ENCODE assay signal across 9 cellular contexts in the genomic region with DNA sequence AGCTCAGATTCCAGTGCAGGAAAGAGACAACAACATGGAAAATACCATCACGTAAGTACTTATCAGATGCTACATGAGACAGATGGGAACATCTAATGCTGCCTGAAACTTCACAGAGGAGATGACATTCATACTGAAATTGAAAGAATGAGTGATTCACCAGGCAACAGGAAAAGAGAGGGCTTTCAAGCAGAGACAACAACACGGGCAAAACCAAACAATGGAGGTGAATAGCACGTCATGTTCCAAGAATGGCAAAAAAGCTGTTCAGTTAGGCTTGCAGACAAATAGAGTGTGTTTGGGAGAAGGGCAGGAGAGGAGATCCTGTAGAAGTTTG. TPM values are rescaled to one million over a fixed set of nuclear protein-coding genes. Genes with fewer than 3 reads are reported as not detected.
A peak's percentile ranks its signal among the peaks of the same experiment; 100 is the strongest.
DNase-seq lines count a peak whose midpoint lies in the region; ATAC-seq and TF ChIP-seq lines count a peak whose summit lies in the region.
"Had no signal": no experiment of that assay in that cellular context is flagged by ENCODE, and none has a peak within 500 bp of the region (broad histone marks: within the 10 kb centered on the region; RNA-seq: fewer than 3 reads in every experiment).

No MANE protein-coding gene starts in this region.

- no peak overlapping the region for H2BK12ac ChIP-seq in mesenchymal stem cell (ENCODE audit: low read length in 2 of 2)

- H3K9ac ChIP-seq in SK-N-SH (no peak overlapping the region; the same call in 1 of the 2 replicates), mesenchymal stem cell (ENCODE audit: low read length) (no peak overlapping the region)

- peak overlapping the region; percentile 40 for H3K4me2 ChIP-seq in SK-N-SH
- H3K4me2 ChIP-seq in mesenchymal stem cell (ENCODE audit: low read length, poor library complexity, severe bottlenecking): no peak overlapping the region

- H3K14ac ChIP-seq in mesenchymal stem cell (ENCODE audit: low read length in 2 of 2): no peak overlapping the region

- H3K27me3 ChIP-seq in SK-N-SH (ENCODE audit: insufficient read depth): no peaks in the 10 kb centered on the region
- H3K27me3 ChIP-seq in mesenchymal stem cell (ENCODE audit: control insufficient read depth in 1 of 2, insufficient read depth in 1 of 2, low read length in 2 of 2): peaks cover 0 to 4% of the 10 kb centered on the region in 2 experiments
- H3K27me3 ChIP-seq: cardiac muscle cell had no signal

- no peak overlapping the region for H4K91ac ChIP-seq in mesenchymal stem cell (ENCODE audit: low read length)

- peak overlapping the region in 1 of 2 experiments; percentile 71; a peak in 2 of 4 replicates for H3K27ac ChIP-seq in SK-N-SH (ENCODE audit: low read depth in 2 of 2, low read length in 1 of 2)
- peak overlapping the region; percentile 68 for H3K27ac ChIP-seq in mesenchymal stem cell (ENCODE audit: low read length, poor library complexity, severe bottlenecking)
- H3K27ac ChIP-seq: cardiac muscle cell had no signal

- no peak overlapping the region for H2BK120ac ChIP-seq in mesenchymal stem cell (ENCODE audit: low read depth, low read length)

- H2BK5ac ChIP-seq in mesenchymal stem cell (ENCODE audit: low read depth, low read length, poor library complexity, severe bottlenecking): no peak overlapping the region

- no peaks in the 10 kb centered on the region for H3K9me3 ChIP-seq in SK-N-SH
- H3K9me3 ChIP-seq in mesenchymal stem cell (ENCODE audit: control insufficient read depth, low read length): no peaks in the 10 kb centered on the region

- no peak for TF ChIP-seq CTCF in SK-N-SH (IDR thresholded peaks at IDR 0.05)

- TF ChIP-seq RAD21 in SK-N-SH (IDR thresholded peaks at IDR 0.05; ENCODE audit: low read length): no peak

- no peaks in the 10 kb centered on the region for H3K36me3 ChIP-seq in SK-N-SH (replicated peaks in 1 of 2; ENCODE audit: control insufficient read depth in 1 of 2, insufficient read depth in 2 of 2, low read length in 1 of 2)
- no peaks in the 10 kb centered on the region for H3K36me3 ChIP-seq in mesenchymal stem cell (ENCODE audit: control insufficient read depth in 1 of 2, insufficient read depth in 2 of 2, low read depth in 1 of 2, low read length in 2 of 2)
- H3K36me3 ChIP-seq: cardiac muscle cell had no signal

- H3K9me2 ChIP-seq in SK-N-SH: no peaks in the 10 kb centered on the region

- H3K4me1 ChIP-seq in SK-N-SH (ENCODE audit: control insufficient read depth in 1 of 2, insufficient read depth in 2 of 2, low read depth in 1 of 2, low read length in 1 of 2) (peaks cover 0 to 5% of the 10 kb centered on the region in 2 experiments; a peak in 1 of 4 replicates), mesenchymal stem cell (ENCODE audit: control insufficient read depth, insufficient read depth, low read depth, low read length) (peaks cover 5% of the 10 kb centered on the region)

- WGBS in SK-N-SH (ENCODE audit: low lambda C conversion rate): 37% methylated on average over 3 of the region's 3 CpGs
- WGBS in mesenchymal stem cell: 58% methylated on average over 3 of the region's 3 CpGs

- no peak overlapping the region for H3K23ac ChIP-seq in mesenchymal stem cell (ENCODE audit: low read length in 2 of 2)

- H4K8ac ChIP-seq in mesenchymal stem cell (ENCODE audit: low read length): no peak overlapping the region

- CTCF ChIA-PET in SK-N-SH (lab: Yijun Ruan, JAX): no interaction called here

- H3K4ac ChIP-seq in mesenchymal stem cell (ENCODE audit: low read depth in 1 of 2, low read length in 2 of 2): no peak overlapping the region

- H2AK5ac ChIP-seq in mesenchymal stem cell (ENCODE audit: low read length, severe bottlenecking): no peak overlapping the region

- ATAC-seq in GM18907 (IDR thresholded peaks at IDR 0.05; ENCODE audit: unreplicated experiment) (peak; percentile 94), HG02642 (IDR thresholded peaks at IDR 0.05; ENCODE audit: poor library complexity, unreplicated experiment) (peak; percentile 90)

- peak overlapping the region; percentile 61 for H2AFZ ChIP-seq in SK-N-SH (ENCODE audit: low read depth)
- no peak overlapping the region for H2AFZ ChIP-seq in mesenchymal stem cell (ENCODE audit: low read depth, low read length)

- H3K4me3 ChIP-seq in SK-N-SH (ENCODE audit: low read depth in 2 of 2, low read length in 1 of 2) (0 out of 4 replicates have a peak overlapping the region, but pooled peaks of 1 of the 2 experiments have one; percentile 0), mesenchymal stem cell (ENCODE audit: insufficient read depth in 1 of 2, low read depth in 1 of 2, low read length in 2 of 2) (no peak overlapping the region)
- H3K4me3 ChIP-seq: cardiac muscle cell had no signal

- no peak overlapping the region for H2BK15ac ChIP-seq in mesenchymal stem cell (ENCODE audit: low read depth, poor library complexity, severe bottlenecking)

- H4K20me1 ChIP-seq in SK-N-SH (ENCODE audit: insufficient read depth): no peaks in the 10 kb centered on the region

- POLR2A ChIA-PET in SK-N-SH (lab: Yijun Ruan, JAX): no interaction called here

- H3K18ac ChIP-seq in mesenchymal stem cell (ENCODE audit: low read depth in 1 of 2, low read length in 2 of 2): no peak overlapping the region

- DNase-seq in SK-N-SH: no peak
- DNase-seq in mesenchymal stem cell: peak; percentile 37
- DNase-seq in HuH-7.5 (ENCODE audit: low spot score): no peak
- no peak for DNase-seq in NOMO-1 treated with DMSO at 0.1 percent for 48 hours (lab: John Stamatoyannopoulos, UW; ENCODE audit: unreplicated experiment)
- DNase-seq in NCI-H1417 (lab: John Stamatoyannopoulos, UW): no peak
- no peak for DNase-seq in NCI-H2081 treated with DMSO at 0.1 percent for 48 hours (lab: John Stamatoyannopoulos, UW)

- H3F3A ChIP-seq in SK-N-SH (replicated peaks; ENCODE audit: insufficient read depth): peaks cover 33% of the 10 kb centered on the region

- H3K79me2 ChIP-seq in SK-N-SH (ENCODE audit: insufficient read depth): no peaks in the 10 kb centered on the region

- no peak for TF ChIP-seq EP300 in SK-N-SH (IDR thresholded peaks at IDR 0.05; ENCODE audit: borderline replicate concordance in 1 of 2, low read depth in 1 of 2, low read length in 1 of 2)

- H3K79me1 ChIP-seq in mesenchymal stem cell (replicated peaks; ENCODE audit: low read length, poor library complexity, severe bottlenecking): no peaks in the 10 kb centered on the region

TF ChIP-seq in SK-N-SH, 30 proteins besides CTCF, POLR2A, EP300 and RAD21:
- peak; percentile 70 for TF ChIP-seq TCF12 (IDR thresholded peaks at IDR 0.05)
- TF ChIP-seq RFX5 (IDR thresholded peaks at IDR 0.05; ENCODE audit: low read length): no peak
- peak; percentile 58 for TF ChIP-seq FOSL2 (IDR thresholded peaks at IDR 0.05; ENCODE audit: borderline replicate concordance, low read depth)
- 0 out of 2 replicates have a peak, but pooled peaks have one; percentile 46 for TF ChIP-seq YY1 (IDR thresholded peaks at IDR 0.05; ENCODE audit: low read depth)
- no peak for TF ChIP-seq FOXJ3 (CRISPR knock-in tag; IDR thresholded peaks at IDR 0.05)
- TF ChIP-seq, protein P1, sequence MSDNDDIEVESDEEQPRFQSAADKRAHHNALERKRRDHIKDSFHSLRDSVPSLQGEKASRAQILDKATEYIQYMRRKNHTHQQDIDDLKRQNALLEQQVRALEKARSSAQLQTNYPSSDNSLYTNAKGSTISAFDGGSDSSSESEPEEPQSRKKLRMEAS (IDR thresholded peaks at IDR 0.05; ENCODE audit: low read depth): 0 out of 2 replicates have a peak, but pooled peaks have one; percentile 20
- no peak for TF ChIP-seq TEAD4 (IDR thresholded peaks at IDR 0.05; ENCODE audit: borderline replicate concordance, insufficient read depth)
- no peak for TF ChIP-seq CHD2 (IDR thresholded peaks at IDR 0.05; ENCODE audit: low read length, partially characterized antibody)
- TF ChIP-seq, protein P2, sequence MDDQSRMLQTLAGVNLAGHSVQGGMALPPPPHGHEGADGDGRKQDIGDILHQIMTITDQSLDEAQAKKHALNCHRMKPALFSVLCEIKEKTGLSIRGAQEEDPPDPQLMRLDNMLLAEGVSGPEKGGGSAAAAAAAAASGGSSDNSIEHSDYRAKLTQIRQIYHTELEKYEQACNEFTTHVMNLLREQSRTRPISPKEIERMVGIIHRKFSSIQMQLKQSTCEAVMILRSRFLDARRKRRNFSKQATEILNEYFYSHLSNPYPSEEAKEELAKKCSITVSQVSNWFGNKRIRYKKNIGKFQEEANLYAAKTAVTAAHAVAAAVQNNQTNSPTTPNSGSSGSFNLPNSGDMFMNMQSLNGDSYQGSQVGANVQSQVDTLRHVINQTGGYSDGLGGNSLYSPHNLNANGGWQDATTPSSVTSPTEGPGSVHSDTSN (IDR thresholded peaks at IDR 0.05): peak; percentile 74
- TF ChIP-seq POLR2AphosphoS5 (IDR thresholded peaks at IDR 0.05; ENCODE audit: low read depth, low read length): peak; percentile 22; the same call in 1 of the 2 replicates
- peak; percentile 42 for TF ChIP-seq JUND (IDR thresholded peaks at IDR 0.05)
- no peak for TF ChIP-seq TAF1 (IDR thresholded peaks at IDR 0.05; ENCODE audit: borderline replicate concordance, low read depth, low read length)
TF ChIP-seq in SK-N-SH: peak in this region for 7.

RNA-seq across cellular contexts. Expression of gene GTF2H5, which starts 39.3 kb away (rescaled TPM):
- 7.7 and 8.0 TPM in 2 replicates for polyA plus RNA-seq in SK-N-SH (2012; rRNA removed)
- polyA plus RNA-seq in SK-N-SH (2012; cell fraction: cytosol; rRNA removed): 11.2 and 17.0 TPM in 2 replicates
- polyA plus RNA-seq in SK-N-SH (2012; cell fraction: nucleus; rRNA removed): 3.1 and 4.1 TPM in 2 replicates
- 38.6 TPM for polyA plus RNA-seq in mesenchymal stem cell (2013, experiment 1 of 2)
- polyA plus RNA-seq in mesenchymal stem cell (2013, experiment 2 of 2): 42.0 TPM

RNA-seq across cellular contexts. Expression of gene SERAC1, which starts 39.4 kb away (rescaled TPM):
- polyA plus RNA-seq in SK-N-SH (2012; rRNA removed): 5.6 and 8.9 TPM in 2 replicates
- 7.0 and 7.4 TPM in 2 replicates for polyA plus RNA-seq in SK-N-SH (2012; cell fraction: cytosol; rRNA removed)
- polyA plus RNA-seq in SK-N-SH (2012; cell fraction: nucleus; rRNA removed): 5.6 and 11.4 TPM in 2 replicates
- polyA plus RNA-seq in mesenchymal stem cell (2013, experiment 1 of 2): 3.5 TPM
- 3.6 TPM for polyA plus RNA-seq in mesenchymal stem cell (2013, experiment 2 of 2)
